Comparison of ENCODE assay signal across 15 cellular contexts in genomic region chr7:13860734-13861133, GRCh38.
A peak's percentile ranks its signal among the peaks of the same experiment; 100 is the strongest.
DNase-seq lines count a peak whose midpoint lies in the region; ATAC-seq, FAIRE-seq and TF ChIP-seq lines count a peak whose summit lies in the region.
"Had no signal": no experiment of that assay in that cellular context is flagged by ENCODE, and none has a peak within 500 bp of the region (broad histone marks: within the 10 kb centered on the region; RNA-seq: fewer than 3 reads in every experiment).

No MANE protein-coding gene starts in this region.

- H3K27me3 ChIP-seq in HCT116 (ENCODE audit: insufficient read depth, low read length) = no peaks in the 10 kb centered on the region
- H3K27me3 ChIP-seq in foreskin keratinocyte = no peaks in the 10 kb centered on the region
- H3K27me3 ChIP-seq in smooth muscle cell (ENCODE audit: low read depth) = no peaks in the 10 kb centered on the region
- H3K27me3 ChIP-seq in HepG2 (ENCODE audit: control insufficient read depth in 1 of 2, insufficient read depth in 2 of 2, low read length in 2 of 2) = no peaks in the 10 kb centered on the region
- no peaks in the 10 kb centered on the region for H3K27me3 ChIP-seq in heart left ventricle
- H3K27me3 ChIP-seq: MG63, Peyer's patch had no signal

- H2AFZ ChIP-seq in HCT116 (ENCODE audit: low read depth, low read length, poor library complexity, severe bottlenecking) (peak overlapping the region; percentile 66), smooth muscle cell (ENCODE audit: low read depth) (peak overlapping the region; percentile 77), HepG2 (ENCODE audit: low read length) (no peak overlapping the region)

- H3K79me2 ChIP-seq in HCT116 (ENCODE audit: insufficient read depth, low read length) = no peaks in the 10 kb centered on the region
- no peaks in the 10 kb centered on the region for H3K79me2 ChIP-seq in smooth muscle cell (ENCODE audit: low read depth)
- no peaks in the 10 kb centered on the region for H3K79me2 ChIP-seq in HepG2 (ENCODE audit: insufficient read depth, low read length)

- H3K4me1 ChIP-seq in HCT116 (ENCODE audit: control insufficient read depth in 1 of 2, insufficient read depth in 2 of 2, low read length in 2 of 2) = peaks cover 0 to 4% of the 10 kb centered on the region in 2 experiments; a peak in 1 of 4 replicates
- H3K4me1 ChIP-seq in foreskin keratinocyte = no peaks in the 10 kb centered on the region
- H3K4me1 ChIP-seq in smooth muscle cell (ENCODE audit: low read depth) = no peaks in the 10 kb centered on the region
- H3K4me1 ChIP-seq in HepG2 (ENCODE audit: insufficient read depth, low read length) = no peaks in the 10 kb centered on the region
- H3K4me1 ChIP-seq in heart left ventricle = peaks cover 0 to 6% (median 0%) of the 10 kb centered on the region in 12 donors
- H3K4me1 ChIP-seq: Peyer's patch had no signal

- H3K27ac ChIP-seq in HCT116 (ENCODE audit: low read depth, low read length) = no peak overlapping the region
- no peak overlapping the region for H3K27ac ChIP-seq in foreskin keratinocyte
- H3K27ac ChIP-seq in smooth muscle cell (ENCODE audit: low read depth) = peak overlapping the region; percentile 17
- H3K27ac ChIP-seq in HepG2 (ENCODE audit: extremely low read length, insufficient read depth, low read length) = no peak overlapping the region
- H3K27ac ChIP-seq in heart left ventricle = no peak overlapping the region
- H3K27ac ChIP-seq: Peyer's patch had no signal

- BruUV-seq in HCT116 (replicated peaks; lab: Mats Ljungman, UMichigan) (no TSS peak), HepG2 (replicated peaks; lab: Mats Ljungman, UMichigan) (no TSS peak)

- TF ChIP-seq CTCF in HCT116 (IDR thresholded peaks at IDR 0.05 in 2 of 3, conservative IDR thresholded peaks at IDR 0.05 in 1 of 3; ENCODE audit: borderline replicate concordance in 1 of 3, insufficient read depth in 1 of 3, low read depth in 2 of 3, low read length in 2 of 3) = no peak
- no peak for TF ChIP-seq CTCF in foreskin keratinocyte (conservative IDR thresholded peaks at IDR 0.05)
- no peak for TF ChIP-seq CTCF in smooth muscle cell (IDR thresholded peaks at IDR 0.05; ENCODE audit: borderline replicate concordance, insufficient read depth, poor library complexity, severe bottlenecking)
- no peak for TF ChIP-seq CTCF in HepG2 (CRISPR knock-in tag; IDR thresholded peaks at IDR 0.05)
- TF ChIP-seq CTCF in heart left ventricle (IDR thresholded peaks at IDR 0.05) = no peak

- no peaks in the 10 kb centered on the region for H3F3A ChIP-seq in smooth muscle cell (ENCODE audit: low read depth)

- in situ Hi-C loops in SK-MEL-5 (cut with HindIII; ENCODE audit: low pct_unique_long_range_greater_than_20kb, low sequenced_read_pairs) (loop anchor here (5.0 kb wide), 1 partner anchor 37 kb away; no protein-coding TSS in a partner anchor), HepG2 (cut with HindIII; ENCODE audit: extremely low pct_ligation_motif_present, low pct_unique_long_range_greater_than_20kb) (no loop called here)

- ATAC-seq in HCT116 (no peak), foreskin keratinocyte (peak; percentile 59), HepG2 (no peak), heart left ventricle (no peak)

- CTCF ChIA-PET in HCT116 (lab: Charles Lee) = no interaction called here
- CTCF ChIA-PET in HepG2 (lab: Yijun Ruan, JAX; ENCODE audit: low intra/inter-chr PET ratio, low total read pairs) = no interaction called here

- no peak overlapping the region for H3K4me3 ChIP-seq in HCT116 (replicated peaks in 1 of 2; ENCODE audit: low read depth in 1 of 2, low read length in 2 of 2)
- no peak overlapping the region for H3K4me3 ChIP-seq in smooth muscle cell
- no peak overlapping the region for H3K4me3 ChIP-seq in HepG2 (replicated peaks in 1 of 3; ENCODE audit: insufficient read depth in 1 of 3, low read depth in 2 of 3, low read length in 3 of 3)
- no peak overlapping the region for H3K4me3 ChIP-seq in heart left ventricle
- H3K4me3 ChIP-seq: MG63, Peyer's patch had no signal

- RAD21 ChIA-PET in HCT116 (lab: Charles Lee; ENCODE audit: low non-redundant PET in 1 of 2, low total read pairs in 2 of 2, uncharacterized antibody in 2 of 2, unreplicated experiment in 2 of 2) = no interaction called here

- WGBS in smooth muscle cell (ENCODE audit: low lambda C conversion rate) = 58% methylated on average over 2 of the region's 2 CpGs
- WGBS in HepG2 (ENCODE audit: low lambda C conversion rate) = 33% methylated on average over 2 of the region's 2 CpGs
- WGBS in heart left ventricle, 4 donors = 87 to 96% (median 91%) methylated on average over 2 of the region's 2 CpGs

- H3K4me2 ChIP-seq in HCT116 (ENCODE audit: low read length) = no peak overlapping the region
- H3K4me2 ChIP-seq in smooth muscle cell = no peak overlapping the region
- H3K4me2 ChIP-seq in HepG2 (ENCODE audit: low read depth, low read length) = no peak overlapping the region

- no peaks in the 10 kb centered on the region for H3K9me2 ChIP-seq in HCT116 (ENCODE audit: insufficient read depth)

- TF ChIP-seq EP300 in HepG2 (IDR thresholded peaks at IDR 0.05; ENCODE audit: low read depth in 2 of 2, low read length in 2 of 2) (no peak), HepG2 (CRISPR knock-in tag; IDR thresholded peaks at IDR 0.05; ENCODE audit: borderline replicate concordance) (no peak)

- FAIRE-seq in HepG2 (lab: Jason Lieb, UNC) = no peak

- H4K20me1 ChIP-seq in HCT116 (ENCODE audit: insufficient read depth) = no peaks in the 10 kb centered on the region
- no peaks in the 10 kb centered on the region for H4K20me1 ChIP-seq in smooth muscle cell (ENCODE audit: low read depth)
- H4K20me1 ChIP-seq in HepG2 (ENCODE audit: insufficient read depth, low read length) = no peaks in the 10 kb centered on the region

- H3K9me3 ChIP-seq in HCT116 (ENCODE audit: control insufficient read depth in 1 of 2, insufficient read depth in 1 of 2, low read depth in 1 of 2, low read length in 2 of 2) = no peaks in the 10 kb centered on the region
- H3K9me3 ChIP-seq in smooth muscle cell (replicated peaks; ENCODE audit: low read depth) = no peaks in the 10 kb centered on the region
- H3K9me3 ChIP-seq in HepG2 (ENCODE audit: low read length) = peaks cover 91% of the 10 kb centered on the region
- no peaks in the 10 kb centered on the region for H3K9me3 ChIP-seq in heart left ventricle
- H3K9me3 ChIP-seq: MG63, Peyer's patch had no signal

- H3K9ac ChIP-seq in HCT116 (ENCODE audit: low read length) (no peak overlapping the region), smooth muscle cell (ENCODE audit: low read depth) (no peak overlapping the region), HepG2 (ENCODE audit: insufficient read depth, low read depth, low read length) (no peak overlapping the region)

- no peak for TF ChIP-seq RAD21 in HCT116 (IDR thresholded peaks at IDR 0.05; ENCODE audit: low read depth)
- no peak for TF ChIP-seq RAD21 in HepG2 (CRISPR knock-in tag; IDR thresholded peaks at IDR 0.05)

- H3K36me3 ChIP-seq in HCT116 (ENCODE audit: control insufficient read depth in 1 of 2, insufficient read depth in 2 of 2, low read length in 2 of 2) (no peaks in the 10 kb centered on the region), smooth muscle cell (ENCODE audit: low read depth) (no peaks in the 10 kb centered on the region), HepG2 (replicated peaks in 1 of 2; ENCODE audit: control insufficient read depth in 1 of 2, insufficient read depth in 2 of 2, low read length in 2 of 2) (no peaks in the 10 kb centered on the region), heart left ventricle (no peaks in the 10 kb centered on the region)
- H3K36me3 ChIP-seq: MG63, Peyer's patch had no signal

- TF ChIP-seq POLR2A in HCT116 (IDR thresholded peaks at IDR 0.05; ENCODE audit: borderline replicate concordance, extremely low read depth, insufficient read depth, insufficient read length) = no peak
- no peak for TF ChIP-seq POLR2A in HepG2 (IDR thresholded peaks at IDR 0.05; ENCODE audit: insufficient read depth in 1 of 2, low read depth in 2 of 2, low read length in 2 of 2)
- TF ChIP-seq POLR2A in heart left ventricle (IDR thresholded peaks at IDR 0.05) = no peak

- intact Hi-C loops in HCT116 (cut with micrococcal nuclease) = no loop called here
- intact Hi-C loops in HepG2 (cut with micrococcal nuclease; ENCODE audit: unreplicated experiment) = no loop called here
- intact Hi-C loops in heart left ventricle (cut with DNase I) = no loop called here

- POLR2A ChIA-PET in HCT116 (lab: Charles Lee) (no interaction called here), HepG2 (lab: Yijun Ruan, JAX) (no interaction called here)

- no peak for DNase-seq in HCT116 (ENCODE audit: low read depth, low spot score)
- peak; percentile 31 for DNase-seq in SK-MEL-5 (ENCODE audit: low read depth, low spot score)
- peak in 1 of 2 donors; percentile 33 for DNase-seq in foreskin keratinocyte
- no peak for DNase-seq in smooth muscle cell (lab: John Stamatoyannopoulos, UW; ENCODE audit: unreplicated experiment)
- DNase-seq in HepG2 (ENCODE audit: low spot score) = no peak
- DNase-seq in NCI-H345 treated with DMSO at 0.1 percent for 48 hours (lab: John Stamatoyannopoulos, UW; ENCODE audit: unreplicated experiment) = no peak
- no peak for DNase-seq in heart left ventricle
- DNase-seq: CD4-positive, alpha-beta T cell; DMS53; MG63; NCI-H1092; NCI-H2081 treated with DMSO at 0.1 percent for 48 hours; NCI-H524; Peyer's patch; Right ventricle myocardium superior had no signal

TF ChIP-seq in HCT116, 20 proteins besides CTCF, POLR2A, EP300 and RAD21 (continues in another document):
- TF ChIP-seq SRF (IDR thresholded peaks at IDR 0.05; ENCODE audit: low read depth) = no peak
- TF ChIP-seq, protein P1, sequence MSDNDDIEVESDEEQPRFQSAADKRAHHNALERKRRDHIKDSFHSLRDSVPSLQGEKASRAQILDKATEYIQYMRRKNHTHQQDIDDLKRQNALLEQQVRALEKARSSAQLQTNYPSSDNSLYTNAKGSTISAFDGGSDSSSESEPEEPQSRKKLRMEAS (IDR thresholded peaks at IDR 0.05) = no peak
- no peak for TF ChIP-seq FOSL1 (IDR thresholded peaks at IDR 0.05; ENCODE audit: low read depth)
- no peak for TF ChIP-seq SIN3A (IDR thresholded peaks at IDR 0.05; ENCODE audit: low read depth)
- TF ChIP-seq POLR2AphosphoS5 (IDR thresholded peaks at IDR 0.05; ENCODE audit: low read depth, low read length) = no peak
- TF ChIP-seq EGR1 (IDR thresholded peaks at IDR 0.05; ENCODE audit: low read depth) = no peak
- no peak for TF ChIP-seq ZFX (IDR thresholded peaks at IDR 0.05)

TF ChIP-seq in HepG2, 621 proteins besides CTCF, POLR2A, EP300 and RAD21:
- TF ChIP-seq SOX13 (IDR thresholded peaks at IDR 0.05) (no peak), SOX13 (CRISPR knock-in tag; conservative IDR thresholded peaks at IDR 0.05 in 1 of 2, IDR thresholded peaks at IDR 0.05 in 1 of 2) (no peak), HIVEP1 (CRISPR knock-in tag; IDR thresholded peaks at IDR 0.05) (no peak), NFYB (CRISPR knock-in tag; IDR thresholded peaks at IDR 0.05) (no peak), ZKSCAN5 (CRISPR knock-in tag; IDR thresholded peaks at IDR 0.05) (no peak), ZNF550 (CRISPR knock-in tag; IDR thresholded peaks at IDR 0.05; ENCODE audit: borderline replicate concordance) (no peak), SNAI1 (CRISPR knock-in tag; IDR thresholded peaks at IDR 0.05; ENCODE audit: borderline replicate concordance) (no peak), SMARCC2 (IDR thresholded peaks at IDR 0.05) (no peak)
